ENCODE assay signal across 20 cellular contexts in genomic region chr20:8523684-8524083, GRCh38.
DNase-seq lines count a peak whose midpoint lies in the region; ATAC-seq, FAIRE-seq and TF ChIP-seq lines count a peak whose summit lies in the region.
"Had no signal": no experiment of that assay in that cellular context is flagged by ENCODE, and none has a peak within 500 bp of the region (broad histone marks: within the 10 kb centered on the region; RNA-seq: fewer than 3 reads in every experiment).

No MANE protein-coding gene starts in this region.

- intact Hi-C loops in left cardiac atrium (cut with DNase I): loop anchor here in 1 of 2 donors (10.0 kb wide), 2 partner anchors 201 to 389 kb away; partner anchors contain the start of gene PLCB1

- no peak overlapping the region for H3K4me3 ChIP-seq in right atrium auricular region
- H3K4me3 ChIP-seq in fibroblast of mammary gland (ENCODE audit: control insufficient read depth, low read depth, low read length): no peak overlapping the region
- H3K4me3 ChIP-seq: BLaER1 treated with 17β-estradiol and CSF1 and Interleukin-3, amounts not matched to agents 10 nM and 100 nM had no signal

- H3K9me3 Mint-ChIP-seq in activated T-cell treated with anti-CD3 and anti-CD28 coated beads, Interleukin-2, amount 50 U/mL, for 72 hours: no peaks in the 10 kb centered on the region
- H3K9me3 Mint-ChIP-seq: activated naive CD8-positive, alpha-beta T cell treated with anti-CD3 and anti-CD28 coated beads, Interleukin-2, amount 10 ng/mL, durations not matched to agents 7 days and 5 days; IgD-negative memory B cell; stimulated activated naive CD8-positive, alpha-beta T cell treated with anti-CD3 and anti-CD28 coated beads, Interleukin-15, Interleukin-2, amounts not matched to agents 100 ng/mL and 50 ng/mL, for 24 hours had no signal

- H3K9me3 ChIP-seq in right atrium auricular region: no peaks in the 10 kb centered on the region
- H3K9me3 ChIP-seq: BLaER1 treated with 17β-estradiol and CSF1 and Interleukin-3, amounts not matched to agents 10 nM and 100 nM had no signal

- no peaks in the 10 kb centered on the region for H3K36me3 Mint-ChIP-seq in activated T-cell treated with anti-CD3 and anti-CD28 coated beads, Interleukin-2, amount 50 U/mL, for 72 hours (ENCODE audit: insufficient read depth in 2 of 2)
- H3K36me3 Mint-ChIP-seq: activated naive CD8-positive, alpha-beta T cell treated with anti-CD3 and anti-CD28 coated beads, Interleukin-2, amount 10 ng/mL, durations not matched to agents 7 days and 5 days; IgD-negative memory B cell had no signal

- no peaks in the 10 kb centered on the region for H3K4me1 Mint-ChIP-seq in activated T-cell treated with anti-CD3 and anti-CD28 coated beads, Interleukin-2, amount 50 U/mL, for 72 hours (ENCODE audit: low read depth)

- H3K36me3 ChIP-seq in right atrium auricular region: no peaks in the 10 kb centered on the region
- H3K36me3 ChIP-seq: BLaER1 treated with 17β-estradiol and CSF1 and Interleukin-3, amounts not matched to agents 10 nM and 100 nM had no signal

- no peak overlapping the region for H3K27ac ChIP-seq in right atrium auricular region
- H3K27ac ChIP-seq: BLaER1 treated with 17β-estradiol and CSF1 and Interleukin-3, amounts not matched to agents 10 nM and 100 nM had no signal

- H3K27me3 ChIP-seq in right atrium auricular region: no peaks in the 10 kb centered on the region
- H3K27me3 ChIP-seq: BLaER1 treated with 17β-estradiol and CSF1 and Interleukin-3, amounts not matched to agents 10 nM and 100 nM had no signal

- H3K4me3 Mint-ChIP-seq in activated T-cell treated with anti-CD3 and anti-CD28 coated beads, Interleukin-2, amount 50 U/mL, for 72 hours: no peak overlapping the region
- H3K4me3 Mint-ChIP-seq: activated naive CD8-positive, alpha-beta T cell treated with anti-CD3 and anti-CD28 coated beads, Interleukin-2, amount 10 ng/mL, durations not matched to agents 7 days and 5 days; IgD-negative memory B cell; stimulated activated naive CD8-positive, alpha-beta T cell treated with anti-CD3 and anti-CD28 coated beads, Interleukin-15, Interleukin-2, amounts not matched to agents 100 ng/mL and 50 ng/mL, for 24 hours had no signal

- peak in 1 of 2 donors; percentile 50 for TF ChIP-seq CTCF in right atrium auricular region (IDR thresholded peaks at IDR 0.05)
- TF ChIP-seq CTCF in fibroblast of mammary gland (conservative IDR thresholded peaks at IDR 0.05; ENCODE audit: control insufficient read depth, insufficient read depth, low read depth, low read length): peak; percentile 14

- H3K27me3 Mint-ChIP-seq in activated T-cell treated with anti-CD3 and anti-CD28 coated beads, Interleukin-2, amount 50 U/mL, for 72 hours (ENCODE audit: low read depth): no peaks in the 10 kb centered on the region
- H3K27me3 Mint-ChIP-seq: activated naive CD8-positive, alpha-beta T cell treated with anti-CD3 and anti-CD28 coated beads, Interleukin-2, amount 10 ng/mL, durations not matched to agents 7 days and 5 days; IgD-negative memory B cell; stimulated activated naive CD8-positive, alpha-beta T cell treated with anti-CD3 and anti-CD28 coated beads, Interleukin-15, Interleukin-2, amounts not matched to agents 100 ng/mL and 50 ng/mL, for 24 hours had no signal

- H3K4me1 ChIP-seq in right atrium auricular region: no peaks in the 10 kb centered on the region

- DNase-seq in left cardiac atrium (no peak), right atrium auricular region (ENCODE audit: low spot score) (no peak), NCI-H69 (lab: John Stamatoyannopoulos, UW) (peak; percentile 81), fibroblast of mammary gland (ENCODE audit: low read depth) (no peak), activated T-cell treated with anti-CD3 and anti-CD28 coated beads for 4 hours (no peak), HTR-8/SVneo (ENCODE audit: insufficient read length, low spot score) (no peak)
- no peak for DNase-seq in activated T-cell treated with anti-CD3 and anti-CD28 coated beads, Interleukin-2, amount 50 U/mL, for 72 hours
- DNase-seq: activated naive CD8-positive, alpha-beta T cell treated with anti-CD3 and anti-CD28 coated beads, Interleukin-2, amount 10 ng/mL, durations not matched to agents 7 days and 5 days; GDM1; NCI-H345; stimulated activated CD4-positive, alpha-beta T cell treated with anti-CD3 and anti-CD28 coated beads, Interleukin-2, amount 100 ng/mL, for 48 hours had no signal

- FAIRE-seq in HTR-8/SVneo (lab: Jason Lieb, UNC): no peak
- FAIRE-seq: colon, GM18507, TTC549 had no signal

- ATAC-seq in left cardiac atrium (peak; percentile 56 to 84), HG03095 (IDR thresholded peaks at IDR 0.05; ENCODE audit: unreplicated experiment) (no peak)
- ATAC-seq in activated T-cell treated with anti-CD3 and anti-CD28 coated beads, Interleukin-2, amount 50 U/mL, for 72 hours (replicated peaks in 1 of 2): no peak
- ATAC-seq: esophagus mucosa, Right ventricle myocardium inferior had no signal

- H3K27ac Mint-ChIP-seq in activated T-cell treated with anti-CD3 and anti-CD28 coated beads, Interleukin-2, amount 50 U/mL, for 72 hours: no peak overlapping the region
- H3K27ac Mint-ChIP-seq: activated naive CD8-positive, alpha-beta T cell treated with anti-CD3 and anti-CD28 coated beads, Interleukin-2, amount 10 ng/mL, durations not matched to agents 7 days and 5 days; IgD-negative memory B cell; stimulated activated naive CD8-positive, alpha-beta T cell treated with anti-CD3 and anti-CD28 coated beads, Interleukin-15, Interleukin-2, amounts not matched to agents 100 ng/mL and 50 ng/mL, for 24 hours had no signal

Comparison
In these comparisons a context has a peak if more than half of its experiments do, and no peak if none do; other contexts are left out.
1. ATAC-seq: peak in left cardiac atrium (2 of 2); none in activated T-cell treated with anti-CD3 and anti-CD28 coated beads, Interleukin-2, amount 50 U/mL, for 72 hours (0 of 2) and HG03095 (single experiment).